In the genomic region with DNA sequence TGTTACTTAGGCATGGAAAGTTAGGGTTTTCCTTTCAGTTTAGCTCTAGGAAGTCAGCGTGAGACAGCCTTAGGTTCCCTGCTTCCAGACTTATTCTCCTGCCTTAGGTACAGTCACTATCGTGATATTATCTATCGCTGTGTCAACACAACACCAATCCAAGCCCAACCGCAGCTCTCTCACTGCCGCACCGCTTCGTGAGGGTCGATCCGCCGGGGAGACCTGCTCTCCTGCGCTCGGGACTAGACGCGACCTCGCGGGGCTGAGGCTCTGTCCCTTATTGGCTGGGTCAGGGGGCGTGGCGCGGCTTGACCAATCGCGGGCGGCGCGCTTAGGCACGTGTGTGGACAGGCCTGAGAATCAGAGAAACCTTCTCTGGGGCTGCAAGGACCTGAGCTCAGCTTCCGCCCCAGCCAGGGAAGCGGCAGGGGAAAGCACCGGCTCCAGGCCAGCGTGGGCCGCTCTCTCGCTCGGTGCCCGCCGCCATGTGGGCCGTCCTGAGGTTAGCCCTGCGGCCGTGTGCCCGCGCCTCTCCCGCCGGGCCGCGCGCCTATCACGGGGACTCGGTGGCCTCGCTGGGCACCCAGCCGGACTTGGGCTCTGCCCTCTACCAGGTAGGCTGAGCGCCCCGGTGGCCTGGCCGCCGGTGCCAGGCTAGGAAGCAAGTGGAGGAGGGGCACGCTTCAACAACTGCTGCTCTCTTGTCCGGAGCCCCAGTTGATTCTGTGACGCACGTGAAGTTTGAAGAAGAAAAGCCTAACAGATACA, we compare ENCODE assay signal across 1 cellular context.
A peak's percentile ranks its signal among the peaks of the same experiment; 100 is the strongest.
TF ChIP-seq lines count a peak whose summit lies in the region.

A gene (plus strand): TSS at position 400 of the 768 bp plus-strand sequence. CDS start 86 bp downstream, at position 486.

TF ChIP-seq in HepG2, 621 proteins besides CTCF, POLR2A, EP300 and RAD21 (continued from another document and continues in another):
- no peak for TF ChIP-seq ZNF703 (CRISPR knock-in tag; IDR thresholded peaks at IDR 0.05; ENCODE audit: borderline replicate concordance)
- TF ChIP-seq ZNF709 (CRISPR knock-in tag; IDR thresholded peaks at IDR 0.05), result 0 out of 2 replicates have a peak, but pooled peaks have one; percentile 42
- TF ChIP-seq, protein P1, sequence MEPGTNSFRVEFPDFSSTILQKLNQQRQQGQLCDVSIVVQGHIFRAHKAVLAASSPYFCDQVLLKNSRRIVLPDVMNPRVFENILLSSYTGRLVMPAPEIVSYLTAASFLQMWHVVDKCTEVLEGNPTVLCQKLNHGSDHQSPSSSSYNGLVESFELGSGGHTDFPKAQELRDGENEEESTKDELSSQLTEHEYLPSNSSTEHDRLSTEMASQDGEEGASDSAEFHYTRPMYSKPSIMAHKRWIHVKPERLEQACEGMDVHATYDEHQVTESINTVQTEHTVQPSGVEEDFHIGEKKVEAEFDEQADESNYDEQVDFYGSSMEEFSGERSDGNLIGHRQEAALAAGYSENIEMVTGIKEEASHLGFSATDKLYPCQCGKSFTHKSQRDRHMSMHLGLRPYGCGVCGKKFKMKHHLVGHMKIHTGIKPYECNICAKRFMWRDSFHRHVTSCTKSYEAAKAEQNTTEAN (CRISPR knock-in tag; conservative IDR thresholded peaks at IDR 0.05), result peak; percentile 63; the same call in 1 of the 2 replicates
- TF ChIP-seq JDP2 (CRISPR knock-in tag; IDR thresholded peaks at IDR 0.05; ENCODE audit: borderline replicate concordance), result no peak
- TF ChIP-seq, protein P2, sequence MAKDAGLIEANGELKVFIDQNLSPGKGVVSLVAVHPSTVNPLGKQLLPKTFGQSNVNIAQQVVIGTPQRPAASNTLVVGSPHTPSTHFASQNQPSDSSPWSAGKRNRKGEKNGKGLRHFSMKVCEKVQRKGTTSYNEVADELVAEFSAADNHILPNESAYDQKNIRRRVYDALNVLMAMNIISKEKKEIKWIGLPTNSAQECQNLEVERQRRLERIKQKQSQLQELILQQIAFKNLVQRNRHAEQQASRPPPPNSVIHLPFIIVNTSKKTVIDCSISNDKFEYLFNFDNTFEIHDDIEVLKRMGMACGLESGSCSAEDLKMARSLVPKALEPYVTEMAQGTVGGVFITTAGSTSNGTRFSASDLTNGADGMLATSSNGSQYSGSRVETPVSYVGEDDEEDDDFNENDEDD (CRISPR knock-in tag; IDR thresholded peaks at IDR 0.05; ENCODE audit: borderline replicate concordance), result peak; percentile 59; the same call in 1 of the 2 replicates
- TF ChIP-seq SP5 (CRISPR knock-in tag; IDR thresholded peaks at IDR 0.05; ENCODE audit: borderline replicate concordance, low read depth), result no peak
- TF ChIP-seq MEF2D (CRISPR knock-in tag; IDR thresholded peaks at IDR 0.05), result no peak; the same call in 1 of the 2 replicates
- TF ChIP-seq SMARCC2 (IDR thresholded peaks at IDR 0.05), result 0 out of 2 replicates have a peak, but pooled peaks have one; percentile 11
- TF ChIP-seq, protein P3, sequence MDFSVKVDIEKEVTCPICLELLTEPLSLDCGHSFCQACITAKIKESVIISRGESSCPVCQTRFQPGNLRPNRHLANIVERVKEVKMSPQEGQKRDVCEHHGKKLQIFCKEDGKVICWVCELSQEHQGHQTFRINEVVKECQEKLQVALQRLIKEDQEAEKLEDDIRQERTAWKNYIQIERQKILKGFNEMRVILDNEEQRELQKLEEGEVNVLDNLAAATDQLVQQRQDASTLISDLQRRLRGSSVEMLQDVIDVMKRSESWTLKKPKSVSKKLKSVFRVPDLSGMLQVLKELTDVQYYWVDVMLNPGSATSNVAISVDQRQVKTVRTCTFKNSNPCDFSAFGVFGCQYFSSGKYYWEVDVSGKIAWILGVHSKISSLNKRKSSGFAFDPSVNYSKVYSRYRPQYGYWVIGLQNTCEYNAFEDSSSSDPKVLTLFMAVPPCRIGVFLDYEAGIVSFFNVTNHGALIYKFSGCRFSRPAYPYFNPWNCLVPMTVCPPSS (IDR thresholded peaks at IDR 0.05), result no peak
- no peak for TF ChIP-seq CCAR2 (optimal IDR thresholded peaks at IDR 0.05; ENCODE audit: low read depth, low read length)
- TF ChIP-seq ATRX (CRISPR knock-in tag; IDR thresholded peaks at IDR 0.05; ENCODE audit: borderline replicate concordance), result no peak
- TF ChIP-seq ZNF777 (CRISPR knock-in tag; IDR thresholded peaks at IDR 0.05), result no peak
- TF ChIP-seq SUZ12 (IDR thresholded peaks at IDR 0.05; ENCODE audit: low read depth, low read length), result no peak
- TF ChIP-seq CBFB (CRISPR knock-in tag; IDR thresholded peaks at IDR 0.05), result peak; percentile 34; the same call in 1 of the 2 replicates
- TF ChIP-seq ZNF607 (CRISPR knock-in tag; IDR thresholded peaks at IDR 0.05; ENCODE audit: borderline replicate concordance), result peak; percentile 44
- TF ChIP-seq NFE2 (CRISPR knock-in tag; IDR thresholded peaks at IDR 0.05), result no peak
- TF ChIP-seq ZNF274 (CRISPR knock-in tag; IDR thresholded peaks at IDR 0.05), result peak; percentile 67
- no peak for TF ChIP-seq THYN1 (CRISPR knock-in tag; IDR thresholded peaks at IDR 0.05; ENCODE audit: borderline replicate concordance, low read depth)
- no peak for TF ChIP-seq CAMTA2 (CRISPR knock-in tag; IDR thresholded peaks at IDR 0.05; ENCODE audit: borderline replicate concordance)
- TF ChIP-seq TOE1 (CRISPR knock-in tag; IDR thresholded peaks at IDR 0.05), result no peak
- peak; percentile 34; the same call in 1 of the 2 replicates for TF ChIP-seq RARA (CRISPR knock-in tag; IDR thresholded peaks at IDR 0.05)
- TF ChIP-seq HMGA1 (CRISPR knock-in tag; conservative IDR thresholded peaks at IDR 0.05), result no peak
- peak; percentile 80 for TF ChIP-seq RNF2 (conservative IDR thresholded peaks at IDR 0.05; ENCODE audit: low read depth)
- TF ChIP-seq, protein P4, sequence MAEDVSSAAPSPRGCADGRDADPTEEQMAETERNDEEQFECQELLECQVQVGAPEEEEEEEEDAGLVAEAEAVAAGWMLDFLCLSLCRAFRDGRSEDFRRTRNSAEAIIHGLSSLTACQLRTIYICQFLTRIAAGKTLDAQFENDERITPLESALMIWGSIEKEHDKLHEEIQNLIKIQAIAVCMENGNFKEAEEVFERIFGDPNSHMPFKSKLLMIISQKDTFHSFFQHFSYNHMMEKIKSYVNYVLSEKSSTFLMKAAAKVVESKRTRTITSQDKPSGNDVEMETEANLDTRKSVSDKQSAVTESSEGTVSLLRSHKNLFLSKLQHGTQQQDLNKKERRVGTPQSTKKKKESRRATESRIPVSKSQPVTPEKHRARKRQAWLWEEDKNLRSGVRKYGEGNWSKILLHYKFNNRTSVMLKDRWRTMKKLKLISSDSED (CRISPR knock-in tag; IDR thresholded peaks at IDR 0.05), result peak; percentile 66; the same call in 1 of the 2 replicates
- TF ChIP-seq ZNF879 (CRISPR knock-in tag; IDR thresholded peaks at IDR 0.05), result no peak
- no peak for TF ChIP-seq LCORL (IDR thresholded peaks at IDR 0.05)
- peak; percentile 64; the same call in 1 of the 2 replicates for TF ChIP-seq LCORL (CRISPR knock-in tag; IDR thresholded peaks at IDR 0.05)
- TF ChIP-seq, protein P5, sequence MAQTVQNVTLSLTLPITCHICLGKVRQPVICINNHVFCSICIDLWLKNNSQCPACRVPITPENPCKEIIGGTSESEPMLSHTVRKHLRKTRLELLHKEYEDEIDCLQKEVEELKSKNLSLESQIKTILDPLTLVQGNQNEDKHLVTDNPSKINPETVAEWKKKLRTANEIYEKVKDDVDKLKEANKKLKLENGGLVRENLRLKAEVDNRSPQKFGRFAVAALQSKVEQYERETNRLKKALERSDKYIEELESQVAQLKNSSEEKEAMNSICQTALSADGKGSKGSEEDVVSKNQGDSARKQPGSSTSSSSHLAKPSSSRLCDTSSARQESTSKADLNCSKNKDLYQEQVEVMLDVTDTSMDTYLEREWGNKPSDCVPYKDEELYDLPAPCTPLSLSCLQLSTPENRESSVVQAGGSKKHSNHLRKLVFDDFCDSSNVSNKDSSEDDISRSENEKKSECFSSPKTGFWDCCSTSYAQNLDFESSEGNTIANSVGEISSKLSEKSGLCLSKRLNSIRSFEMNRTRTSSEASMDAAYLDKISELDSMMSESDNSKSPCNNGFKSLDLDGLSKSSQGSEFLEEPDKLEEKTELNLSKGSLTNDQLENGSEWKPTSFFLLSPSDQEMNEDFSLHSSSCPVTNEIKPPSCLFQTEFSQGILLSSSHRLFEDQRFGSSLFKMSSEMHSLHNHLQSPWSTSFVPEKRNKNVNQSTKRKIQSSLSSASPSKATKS (CRISPR knock-in tag; IDR thresholded peaks at IDR 0.05), result no peak
- TF ChIP-seq, protein P6, sequence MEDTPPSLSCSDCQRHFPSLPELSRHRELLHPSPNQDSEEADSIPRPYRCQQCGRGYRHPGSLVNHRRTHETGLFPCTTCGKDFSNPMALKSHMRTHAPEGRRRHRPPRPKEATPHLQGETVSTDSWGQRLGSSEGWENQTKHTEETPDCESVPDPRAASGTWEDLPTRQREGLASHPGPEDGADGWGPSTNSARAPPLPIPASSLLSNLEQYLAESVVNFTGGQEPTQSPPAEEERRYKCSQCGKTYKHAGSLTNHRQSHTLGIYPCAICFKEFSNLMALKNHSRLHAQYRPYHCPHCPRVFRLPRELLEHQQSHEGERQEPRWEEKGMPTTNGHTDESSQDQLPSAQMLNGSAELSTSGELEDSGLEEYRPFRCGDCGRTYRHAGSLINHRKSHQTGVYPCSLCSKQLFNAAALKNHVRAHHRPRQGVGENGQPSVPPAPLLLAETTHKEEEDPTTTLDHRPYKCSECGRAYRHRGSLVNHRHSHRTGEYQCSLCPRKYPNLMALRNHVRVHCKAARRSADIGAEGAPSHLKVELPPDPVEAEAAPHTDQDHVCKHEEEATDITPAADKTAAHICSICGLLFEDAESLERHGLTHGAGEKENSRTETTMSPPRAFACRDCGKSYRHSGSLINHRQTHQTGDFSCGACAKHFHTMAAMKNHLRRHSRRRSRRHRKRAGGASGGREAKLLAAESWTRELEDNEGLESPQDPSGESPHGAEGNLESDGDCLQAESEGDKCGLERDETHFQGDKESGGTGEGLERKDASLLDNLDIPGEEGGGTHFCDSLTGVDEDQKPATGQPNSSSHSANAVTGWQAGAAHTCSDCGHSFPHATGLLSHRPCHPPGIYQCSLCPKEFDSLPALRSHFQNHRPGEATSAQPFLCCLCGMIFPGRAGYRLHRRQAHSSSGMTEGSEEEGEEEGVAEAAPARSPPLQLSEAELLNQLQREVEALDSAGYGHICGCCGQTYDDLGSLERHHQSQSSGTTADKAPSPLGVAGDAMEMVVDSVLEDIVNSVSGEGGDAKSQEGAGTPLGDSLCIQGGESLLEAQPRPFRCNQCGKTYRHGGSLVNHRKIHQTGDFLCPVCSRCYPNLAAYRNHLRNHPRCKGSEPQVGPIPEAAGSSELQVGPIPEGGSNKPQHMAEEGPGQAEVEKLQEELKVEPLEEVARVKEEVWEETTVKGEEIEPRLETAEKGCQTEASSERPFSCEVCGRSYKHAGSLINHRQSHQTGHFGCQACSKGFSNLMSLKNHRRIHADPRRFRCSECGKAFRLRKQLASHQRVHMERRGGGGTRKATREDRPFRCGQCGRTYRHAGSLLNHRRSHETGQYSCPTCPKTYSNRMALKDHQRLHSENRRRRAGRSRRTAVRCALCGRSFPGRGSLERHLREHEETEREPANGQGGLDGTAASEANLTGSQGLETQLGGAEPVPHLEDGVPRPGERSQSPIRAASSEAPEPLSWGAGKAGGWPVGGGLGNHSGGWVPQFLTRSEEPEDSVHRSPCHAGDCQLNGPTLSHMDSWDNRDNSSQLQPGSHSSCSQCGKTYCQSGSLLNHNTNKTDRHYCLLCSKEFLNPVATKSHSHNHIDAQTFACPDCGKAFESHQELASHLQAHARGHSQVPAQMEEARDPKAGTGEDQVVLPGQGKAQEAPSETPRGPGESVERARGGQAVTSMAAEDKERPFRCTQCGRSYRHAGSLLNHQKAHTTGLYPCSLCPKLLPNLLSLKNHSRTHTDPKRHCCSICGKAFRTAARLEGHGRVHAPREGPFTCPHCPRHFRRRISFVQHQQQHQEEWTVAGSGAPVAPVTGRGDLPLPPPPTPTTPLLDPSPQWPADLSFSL (CRISPR knock-in tag; IDR thresholded peaks at IDR 0.05), result 0 out of 2 replicates have a peak, but pooled peaks have one; percentile 22
- TF ChIP-seq ZNF75D (CRISPR knock-in tag; IDR thresholded peaks at IDR 0.05; ENCODE audit: borderline replicate concordance), result no peak
- no peak for TF ChIP-seq ZNF33A (CRISPR knock-in tag; IDR thresholded peaks at IDR 0.05; ENCODE audit: borderline replicate concordance)
- TF ChIP-seq ZNF24 (IDR thresholded peaks at IDR 0.05), result no peak
- peak; percentile 61 for TF ChIP-seq TAF15 (IDR thresholded peaks at IDR 0.05; ENCODE audit: low read depth, low read length, poor library complexity, severe bottlenecking)
- TF ChIP-seq JUN (CRISPR knock-in tag; IDR thresholded peaks at IDR 0.05), result no peak
- TF ChIP-seq BHLHE40 (IDR thresholded peaks at IDR 0.05; ENCODE audit: low read length), result peak; percentile 91
- TF ChIP-seq GATAD2A (CRISPR knock-in tag; IDR thresholded peaks at IDR 0.05), result no peak
- no peak for TF ChIP-seq SYNCRIP (IDR thresholded peaks at IDR 0.05; ENCODE audit: insufficient read depth, low read depth, low read length)
- TF ChIP-seq RFX5 (IDR thresholded peaks at IDR 0.05; ENCODE audit: low read depth, low read length), result 0 out of 2 replicates have a peak, but pooled peaks have one; percentile 28
- TF ChIP-seq, protein P7, sequence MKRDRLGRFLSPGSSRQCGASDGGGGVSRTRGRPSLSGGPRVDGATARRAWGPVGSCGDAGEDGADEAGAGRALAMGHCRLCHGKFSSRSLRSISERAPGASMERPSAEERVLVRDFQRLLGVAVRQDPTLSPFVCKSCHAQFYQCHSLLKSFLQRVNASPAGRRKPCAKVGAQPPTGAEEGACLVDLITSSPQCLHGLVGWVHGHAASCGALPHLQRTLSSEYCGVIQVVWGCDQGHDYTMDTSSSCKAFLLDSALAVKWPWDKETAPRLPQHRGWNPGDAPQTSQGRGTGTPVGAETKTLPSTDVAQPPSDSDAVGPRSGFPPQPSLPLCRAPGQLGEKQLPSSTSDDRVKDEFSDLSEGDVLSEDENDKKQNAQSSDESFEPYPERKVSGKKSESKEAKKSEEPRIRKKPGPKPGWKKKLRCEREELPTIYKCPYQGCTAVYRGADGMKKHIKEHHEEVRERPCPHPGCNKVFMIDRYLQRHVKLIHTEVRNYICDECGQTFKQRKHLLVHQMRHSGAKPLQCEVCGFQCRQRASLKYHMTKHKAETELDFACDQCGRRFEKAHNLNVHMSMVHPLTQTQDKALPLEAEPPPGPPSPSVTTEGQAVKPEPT (CRISPR knock-in tag; IDR thresholded peaks at IDR 0.05; ENCODE audit: low read depth), result peak; percentile 89
- peak; percentile 76 for TF ChIP-seq ZNF563 (CRISPR knock-in tag; IDR thresholded peaks at IDR 0.05)
- TF ChIP-seq ZNF782 (CRISPR knock-in tag; IDR thresholded peaks at IDR 0.05; ENCODE audit: borderline replicate concordance), result peak; percentile 95; the same call in 1 of the 2 replicates
- peak; percentile 90 for TF ChIP-seq DMAP1 (CRISPR knock-in tag; IDR thresholded peaks at IDR 0.05)
- TF ChIP-seq AKAP8 (CRISPR knock-in tag; IDR thresholded peaks at IDR 0.05), result no peak
- TF ChIP-seq KDM1A (CRISPR knock-in tag; IDR thresholded peaks at IDR 0.05), result no peak
- TF ChIP-seq SMYD3 (CRISPR knock-in tag; IDR thresholded peaks at IDR 0.05), result 0 out of 2 replicates have a peak, but pooled peaks have one; percentile 17
- peak; percentile 59; the same call in 1 of the 2 replicates for TF ChIP-seq MEIS1 (CRISPR knock-in tag; IDR thresholded peaks at IDR 0.05; ENCODE audit: borderline replicate concordance)
- TF ChIP-seq RAD51 (IDR thresholded peaks at IDR 0.05; ENCODE audit: borderline replicate concordance), result peak; percentile 80
- TF ChIP-seq ZEB1 (IDR thresholded peaks at IDR 0.05; ENCODE audit: insufficient replicate concordance, low read depth), result no peak
- peak; percentile 63; the same call in 1 of the 2 replicates for TF ChIP-seq NRL (CRISPR knock-in tag; IDR thresholded peaks at IDR 0.05; ENCODE audit: borderline replicate concordance)
- TF ChIP-seq ZNF180 (CRISPR knock-in tag; IDR thresholded peaks at IDR 0.05; ENCODE audit: borderline replicate concordance, low read depth), result no peak
- TF ChIP-seq FLYWCH1 (CRISPR knock-in tag; IDR thresholded peaks at IDR 0.05), result no peak
- TF ChIP-seq SMAD9 (CRISPR knock-in tag; IDR thresholded peaks at IDR 0.05), result no peak
